31 cellular contexts compared by ENCODE assay signal in genomic region chr9:114308361-114308950, GRCh38. TPM values are rescaled to one million over a fixed set of nuclear protein-coding genes. Genes with fewer than 3 reads are reported as not detected.
A peak's percentile ranks its signal among the peaks of the same experiment; 100 is the strongest.
DNase-seq lines count a peak whose midpoint lies in the region; ATAC-seq and TF ChIP-seq lines count a peak whose summit lies in the region.
"Had no signal": no experiment of that assay in that cellular context is flagged by ENCODE, and none has a peak within 500 bp of the region (broad histone marks: within the 10 kb centered on the region; RNA-seq: fewer than 3 reads in every experiment).

No MANE protein-coding gene starts in this region.

- no peaks in the 10 kb centered on the region for H3K36me3 Mint-ChIP-seq in activated T-cell treated with anti-CD3 and anti-CD28 coated beads, Interleukin-2, amount 50 U/mL, for 72 hours (ENCODE audit: insufficient read depth in 2 of 2)
- peaks cover 16% of the 10 kb centered on the region for H3K36me3 Mint-ChIP-seq in chondrocyte (ENCODE audit: low read depth)
- H3K36me3 Mint-ChIP-seq in osteocyte (ENCODE audit: unreplicated experiment): peaks cover 19% of the 10 kb centered on the region
- H3K36me3 Mint-ChIP-seq: IgD-negative memory B cell; memory B cell; stimulated activated naive B cell treated with anti-CD40 and anti-IgM and Interleukin-4, amounts not matched to agents 10 μg/mL and 1 μg/mL and 100 μg/mL, for 72 hours had no signal

- no peaks in the 10 kb centered on the region for H3K4me1 ChIP-seq in uterus
- H3K4me1 ChIP-seq: A549 had no signal

- ATAC-seq in activated T-cell treated with anti-CD3 and anti-CD28 coated beads, Interleukin-2, amount 50 U/mL, for 72 hours (replicated peaks in 1 of 2): no peak
- ATAC-seq in HG02885 (IDR thresholded peaks at IDR 0.05; ENCODE audit: poor library complexity, unreplicated experiment) (no peak), GM18517 (IDR thresholded peaks at IDR 0.05; ENCODE audit: unreplicated experiment) (no peak)
- ATAC-seq: A549; heart right ventricle; stimulated activated naive B cell treated with anti-CD40 and anti-IgM and Interleukin-4, amounts not matched to agents 10 μg/mL and 1 μg/mL and 100 μg/mL, for 72 hours had no signal

- H3K27ac ChIP-seq in uterus: no peak overlapping the region
- H3K27ac ChIP-seq: A549, cardiac muscle cell, heart right ventricle, RWPE1, thoracic aorta had no signal

- H3K9me3 Mint-ChIP-seq in activated T-cell treated with anti-CD3 and anti-CD28 coated beads, Interleukin-2, amount 50 U/mL, for 72 hours: no peaks in the 10 kb centered on the region
- H3K9me3 Mint-ChIP-seq in chondrocyte (ENCODE audit: low read depth): no peaks in the 10 kb centered on the region
- H3K9me3 Mint-ChIP-seq in osteocyte (ENCODE audit: unreplicated experiment): no peaks in the 10 kb centered on the region
- H3K9me3 Mint-ChIP-seq: IgD-negative memory B cell; memory B cell; stimulated activated naive B cell treated with anti-CD40 and anti-IgM and Interleukin-4, amounts not matched to agents 10 μg/mL and 1 μg/mL and 100 μg/mL, for 72 hours had no signal

- H3K4me3 ChIP-seq in uterus: no peak overlapping the region
- H3K4me3 ChIP-seq: A549, cardiac muscle cell, heart right ventricle, thoracic aorta had no signal

- H3K4me1 Mint-ChIP-seq in activated T-cell treated with anti-CD3 and anti-CD28 coated beads, Interleukin-2, amount 50 U/mL, for 72 hours (ENCODE audit: low read depth): peaks cover 7% of the 10 kb centered on the region
- no peaks in the 10 kb centered on the region for H3K4me1 Mint-ChIP-seq in chondrocyte (ENCODE audit: low read depth)
- H3K4me1 Mint-ChIP-seq in osteocyte (ENCODE audit: unreplicated experiment): no peaks in the 10 kb centered on the region

- no peaks in the 10 kb centered on the region for H3K36me3 ChIP-seq in uterus
- H3K36me3 ChIP-seq: BE2C, cardiac muscle cell had no signal

- no peak for TF ChIP-seq POLR2A in uterus (IDR thresholded peaks at IDR 0.05)

- H3K27me3 ChIP-seq in uterus: no peaks in the 10 kb centered on the region
- H3K27me3 ChIP-seq: BE2C, cardiac muscle cell, heart right ventricle had no signal

- no peak overlapping the region for H3K4me3 Mint-ChIP-seq in activated T-cell treated with anti-CD3 and anti-CD28 coated beads, Interleukin-2, amount 50 U/mL, for 72 hours
- H3K4me3 Mint-ChIP-seq in chondrocyte (ENCODE audit: unreplicated experiment) (no peak overlapping the region), osteocyte (ENCODE audit: unreplicated experiment) (no peak overlapping the region)
- H3K4me3 Mint-ChIP-seq: IgD-negative memory B cell; memory B cell; stimulated activated naive B cell treated with anti-CD40 and anti-IgM and Interleukin-4, amounts not matched to agents 10 μg/mL and 1 μg/mL and 100 μg/mL, for 72 hours had no signal

- H3K9me3 ChIP-seq in uterus: no peaks in the 10 kb centered on the region
- H3K9me3 ChIP-seq: A549, BE2C, heart right ventricle, SK-N-SH, thoracic aorta had no signal

- no peak overlapping the region for H3K27ac Mint-ChIP-seq in activated T-cell treated with anti-CD3 and anti-CD28 coated beads, Interleukin-2, amount 50 U/mL, for 72 hours
- peak overlapping the region; percentile 12 for H3K27ac Mint-ChIP-seq in chondrocyte (ENCODE audit: unreplicated experiment)
- no peak overlapping the region for H3K27ac Mint-ChIP-seq in osteocyte (ENCODE audit: unreplicated experiment)
- H3K27ac Mint-ChIP-seq: IgD-negative memory B cell; memory B cell; stimulated activated naive B cell treated with anti-CD40 and anti-IgM and Interleukin-4, amounts not matched to agents 10 μg/mL and 1 μg/mL and 100 μg/mL, for 72 hours had no signal

- peak; percentile 5 to 10 for DNase-seq in activated T-cell treated with anti-CD3 and anti-CD28 coated beads, Interleukin-2, amount 50 U/mL, for 48 hours
- no peak for DNase-seq in activated T-cell treated with anti-CD3 and anti-CD28 coated beads, Interleukin-2, amount 50 U/mL, for 72 hours
- DNase-seq in chondrocyte (ENCODE audit: low spot score) (peak; percentile 72), osteocyte (ENCODE audit: extremely low spot score, unreplicated experiment) (peak; percentile 82), uterus (peak; percentile 8 to 11)
- no peak for DNase-seq in stimulated activated CD4-positive, alpha-beta T cell treated with anti-CD3 and anti-CD28 coated beads, Interleukin-4, amount 100 ng/mL, for 24 hours
- DNase-seq: activated CD4-positive, alpha-beta T cell treated with anti-CD3 and anti-CD28 coated beads, Interleukin-2, amount 50 U/mL, for 1 hour; activated naive CD4-positive, alpha-beta T cell treated with Interleukin-2 at 50 U/mL for 16 hours; activated T-cell treated with anti-CD3 and anti-CD28 coated beads for 4 hours; BE2C; dermis blood vessel endothelial cell; DMS53; GDM1; heart right ventricle; NCI-H1092; NCI-H1930; NCI-H526 treated with DMSO at 0.1 percent for 48 hours; nucleus accumbens; SK-N-SH; stimulated activated CD4-positive, alpha-beta T cell treated with anti-CD3 and anti-CD28 coated beads, Interleukin-2, amount 100 ng/mL, for 48 hours; stimulated activated naive B cell treated with anti-CD40 and anti-IgM and Interleukin-4, amounts not matched to agents 10 μg/mL and 1 μg/mL and 100 μg/mL, for 72 hours had no signal

- intact Hi-C loops in uterus (cut with DNase I; ENCODE audit: low total_unique reads): no loop called here

- TF ChIP-seq CTCF in chondrocyte (IDR thresholded peaks at IDR 0.05) (no peak), osteocyte (IDR thresholded peaks at IDR 0.05) (no peak), uterus (IDR thresholded peaks at IDR 0.05) (no peak)

- no peaks in the 10 kb centered on the region for H3K27me3 Mint-ChIP-seq in activated T-cell treated with anti-CD3 and anti-CD28 coated beads, Interleukin-2, amount 50 U/mL, for 72 hours (ENCODE audit: low read depth)
- H3K27me3 Mint-ChIP-seq in chondrocyte (ENCODE audit: low read depth) (no peaks in the 10 kb centered on the region), osteocyte (ENCODE audit: unreplicated experiment) (no peaks in the 10 kb centered on the region)

RNA-seq across cellular contexts. Expression of gene ORM1, which starts 14.4 kb away (rescaled TPM):
- not detected for total RNA-seq in activated T-cell treated with anti-CD3 and anti-CD28 coated beads, Interleukin-2, amount 50 U/mL, for 72 hours
- not detected in 3 replicates for total RNA-seq in chondrocyte
- not detected in 2 replicates for total RNA-seq in osteocyte
- total RNA-seq in uterus: 1 to 10 TPM in 2 of 4 donors, not detected in 2; 1.9 to 2.4 TPM
- total RNA-seq: cardiac muscle cell; dermis blood vessel endothelial cell; myocyte; T-helper 2 cell treated with Interferon-gamma antibody and Interleukin-4, amounts not matched to agents 100 ng/mL and 5 ng/mL, for 36 hours; thoracic aorta had no signal

RNA-seq across cellular contexts. Expression of gene ORM2, which starts 21.2 kb away (rescaled TPM):
- not detected for total RNA-seq in activated T-cell treated with anti-CD3 and anti-CD28 coated beads, Interleukin-2, amount 50 U/mL, for 72 hours
- not detected in 3 replicates for total RNA-seq in chondrocyte
- not detected in 2 replicates for total RNA-seq in osteocyte
- total RNA-seq in uterus: 1 to 10 TPM in 1 of 4 donors, not detected in 3; 1.2 TPM
- total RNA-seq: cardiac muscle cell; dermis blood vessel endothelial cell; heart right ventricle; myocyte; T-helper 2 cell treated with Interferon-gamma antibody and Interleukin-4, amounts not matched to agents 100 ng/mL and 5 ng/mL, for 36 hours; thoracic aorta had no signal

Comparison
In these comparisons a context has a peak if more than half of its experiments do, and no peak if none do; other contexts are left out.
1. DNase-seq: peak in activated T-cell treated with anti-CD3 and anti-CD28 coated beads, Interleukin-2, amount 50 U/mL, for 48 hours (2 of 2), chondrocyte (single experiment), osteocyte (single experiment) and uterus (2 of 2); none in activated T-cell treated with anti-CD3 and anti-CD28 coated beads, Interleukin-2, amount 50 U/mL, for 72 hours (0 of 2) and stimulated activated CD4-positive, alpha-beta T cell treated with anti-CD3 and anti-CD28 coated beads, Interleukin-4, amount 100 ng/mL, for 24 hours (single experiment).